Comparison of ENCODE assay signal across 1 cellular context in genomic region chr7:411677-412312, GRCh38.
TF ChIP-seq lines count a peak whose summit lies in the region.

No MANE protein-coding gene starts in this region.

TF ChIP-seq in HEK293, 187 proteins besides CTCF, POLR2A, EP300 and RAD21:
- TF ChIP-seq PRDM10 (tag by site-specific recombination; IDR thresholded peaks at IDR 0.05) = no peak
- TF ChIP-seq ZNF335 (tag by site-specific recombination; conservative IDR thresholded peaks at IDR 0.05) = peak; percentile 31; the same call in 1 of the 2 replicates
- no peak for TF ChIP-seq HOXD13 (CRISPR knock-in tag; IDR thresholded peaks at IDR 0.05; ENCODE audit: borderline replicate concordance)
- no peak for TF ChIP-seq MEIS1 (CRISPR knock-in tag; IDR thresholded peaks at IDR 0.05; ENCODE audit: borderline replicate concordance)
- TF ChIP-seq EGR2 (tag by site-specific recombination; IDR thresholded peaks at IDR 0.05; ENCODE audit: low read depth) = 0 out of 2 replicates have a peak, but pooled peaks have one; percentile 13
- no peak for TF ChIP-seq KLF1 (tag by site-specific recombination; IDR thresholded peaks at IDR 0.05)
- no peak for TF ChIP-seq ZNF792 (tag by site-specific recombination; IDR thresholded peaks at IDR 0.05)
- TF ChIP-seq ZNF704 (tag by site-specific recombination; IDR thresholded peaks at IDR 0.05) = no peak
